8 cellular contexts compared by ENCODE assay signal in the genomic region with DNA sequence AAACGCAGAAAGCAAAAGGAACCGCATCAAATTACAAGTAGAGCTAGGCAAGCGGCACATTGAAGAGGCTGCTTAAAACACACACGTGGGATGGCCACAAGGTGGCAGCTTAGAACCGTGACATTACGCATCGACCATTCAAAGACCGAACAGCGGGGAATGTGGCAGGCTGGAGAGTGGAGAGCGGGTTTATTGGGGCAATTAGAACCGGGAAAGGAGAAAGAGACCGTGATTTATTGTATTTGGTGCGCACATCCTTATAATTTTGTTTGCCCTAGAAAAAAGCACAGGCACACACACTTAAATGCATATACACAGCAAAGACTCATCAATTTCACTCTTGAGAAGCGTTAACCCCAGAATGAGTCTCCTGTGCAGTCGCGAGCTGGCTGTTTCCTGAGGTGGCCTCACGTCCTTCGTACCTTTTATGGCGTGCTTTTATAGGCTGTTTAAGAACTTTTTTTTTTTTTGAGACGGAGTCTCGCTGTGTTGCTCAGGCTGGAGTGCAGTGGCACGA. TPM values are rescaled to one million over a fixed set of nuclear protein-coding genes. Genes with fewer than 3 reads are reported as not detected.
DNase-seq lines count a peak whose midpoint lies in the region; ATAC-seq, FAIRE-seq and TF ChIP-seq lines count a peak whose summit lies in the region.

No MANE protein-coding gene starts in this region.

- no peak for TF ChIP-seq POLR2A in gastrocnemius medialis (IDR thresholded peaks at IDR 0.05)

- no peaks in the 10 kb centered on the region for H3K9me2 ChIP-seq in hepatocyte (replicated peaks; ENCODE audit: insufficient read depth)

- H3K79me2 ChIP-seq in astrocyte (ENCODE audit: insufficient read depth, low read length) (no peaks in the 10 kb centered on the region), hepatocyte (no peaks in the 10 kb centered on the region)

- H3K27ac ChIP-seq in astrocyte (ENCODE audit: low read depth, low read length) (no peak overlapping the region), hepatocyte (peak overlapping the region; percentile 17), gastrocnemius medialis (no peak overlapping the region)

- H3K9me3 Mint-ChIP-seq in astrocyte (ENCODE audit: unreplicated experiment): no peaks in the 10 kb centered on the region

- in situ Hi-C loops in gastrocnemius medialis (cut with MboI; ENCODE audit: low sequenced_read_pairs in 4 of 4): loop anchor here in 2 of 4 donors (5.0 to 10.0 kb wide), 2 partner anchors 317 to 394 kb away; a partner anchor contains a TSS

- no peak for FAIRE-seq in astrocyte (lab: Jason Lieb, UNC)

- H3K9me3 ChIP-seq in astrocyte (ENCODE audit: insufficient read depth, low read depth, low read length) (no peaks in the 10 kb centered on the region), hepatocyte (ENCODE audit: low read depth) (no peaks in the 10 kb centered on the region), gastrocnemius medialis (no peaks in the 10 kb centered on the region)

- H3K36me3 ChIP-seq in astrocyte (ENCODE audit: insufficient read depth, low read length) (no peaks in the 10 kb centered on the region), hepatocyte (replicated peaks; ENCODE audit: insufficient read depth, low read depth) (no peaks in the 10 kb centered on the region), gastrocnemius medialis (no peaks in the 10 kb centered on the region)

- H3K27ac Mint-ChIP-seq in astrocyte (ENCODE audit: unreplicated experiment): no peak overlapping the region

- peak; percentile 87 for TF ChIP-seq CTCF in astrocyte (IDR thresholded peaks at IDR 0.05; ENCODE audit: insufficient read depth, low read depth, low read length)
- peak; percentile 87 for TF ChIP-seq CTCF in hepatocyte (IDR thresholded peaks at IDR 0.05; ENCODE audit: poor library complexity)
- TF ChIP-seq CTCF in gastrocnemius medialis (IDR thresholded peaks at IDR 0.05 in 4 of 5, conservative IDR thresholded peaks at IDR 0.05 in 1 of 5): peak; percentile 73 to 86 (median 81)

- peak overlapping the region; percentile 58 for H2AFZ ChIP-seq in astrocyte (ENCODE audit: low read depth, low read length)
- peak overlapping the region; percentile 1 for H2AFZ ChIP-seq in hepatocyte

- H3K4me3 ChIP-seq in astrocyte (ENCODE audit: insufficient read depth, low read depth, low read length): peak overlapping the region; percentile 42
- H3K4me3 ChIP-seq in hepatocyte: peak overlapping the region; percentile 14
- peak overlapping the region in 3 of 4 donors; percentile 34 to 42 (median 34) for H3K4me3 ChIP-seq in gastrocnemius medialis

- H3K27me3 Mint-ChIP-seq in astrocyte (ENCODE audit: low read depth, unreplicated experiment): no peaks in the 10 kb centered on the region

- 6% methylated on average over 22 of the region's 22 CpGs for WGBS in hepatocyte (ENCODE audit: low lambda C conversion rate, missing lambda C conversion rate)

- H3K27me3 ChIP-seq in astrocyte (ENCODE audit: insufficient read depth, low read length) (no peaks in the 10 kb centered on the region), hepatocyte (no peaks in the 10 kb centered on the region), gastrocnemius medialis (no peaks in the 10 kb centered on the region)

- H3K4me1 ChIP-seq in astrocyte (ENCODE audit: insufficient read depth, low read length): no peaks in the 10 kb centered on the region
- H3K4me1 ChIP-seq in hepatocyte (ENCODE audit: insufficient read depth): peaks cover 6% of the 10 kb centered on the region
- H3K4me1 ChIP-seq in gastrocnemius medialis: no peaks in the 10 kb centered on the region

- peaks cover 2% of the 10 kb centered on the region for H3K4me1 Mint-ChIP-seq in astrocyte (ENCODE audit: low read depth, unreplicated experiment)

- no peak overlapping the region for H3K9ac ChIP-seq in astrocyte (ENCODE audit: low read length)

- H3K4me2 ChIP-seq in astrocyte (ENCODE audit: low read length) (peak overlapping the region; percentile 84), hepatocyte (peak overlapping the region; percentile 72)

- intact Hi-C loops in Right ventricle myocardium inferior (cut with DNase I) (loop anchor here (1.0 to 5.0 kb wide), 3 partner anchors 114 to 394 kb away; a partner anchor contains a TSS), cardiac septum (cut with DNase I) (loop anchor here (1.0 to 5.0 kb wide), 2 partner anchors 314 to 391 kb away; a partner anchor contains a TSS), gastrocnemius medialis (cut with DNase I; ENCODE audit: low total_unique reads) (loop anchor here (1.0 to 10.0 kb wide), 3 partner anchors 117 to 394 kb away; a partner anchor contains a TSS)

- H4K20me1 ChIP-seq in astrocyte (ENCODE audit: insufficient read depth, low read length) (no peaks in the 10 kb centered on the region), hepatocyte (ENCODE audit: insufficient read depth, poor library complexity, severe bottlenecking) (no peaks in the 10 kb centered on the region)

- DNase-seq in Right ventricle myocardium inferior (ENCODE audit: missing footprints) (peak; percentile 78), cardiac septum (ENCODE audit: low spot score) (no peak), NCI-H1694 treated with DMSO at 0.1 percent for 48 hours (lab: John Stamatoyannopoulos, UW) (peak; percentile 80), T-helper 2 cell (peak; percentile 14 to 85 (median 43)), astrocyte (ENCODE audit: low read depth) (peak; percentile 76), hepatocyte (ENCODE audit: low spot score) (peak; percentile 93), gastrocnemius medialis (peak; percentile 61 to 62)

- no peaks in the 10 kb centered on the region for H3K36me3 Mint-ChIP-seq in astrocyte (ENCODE audit: low read depth, unreplicated experiment)

- ATAC-seq in Right ventricle myocardium inferior (peak; percentile 95), HG02973 (IDR thresholded peaks at IDR 0.05; ENCODE audit: unreplicated experiment) (peak; percentile 90), gastrocnemius medialis (peak; percentile 98)

- no peak overlapping the region for H3K4me3 Mint-ChIP-seq in astrocyte (ENCODE audit: unreplicated experiment)

RNA-seq across cellular contexts. Expression of a gene that starts 31.7 kb away (rescaled TPM):
- not detected for total RNA-seq in Right ventricle myocardium inferior
- total RNA-seq in cardiac septum: 0.13 TPM
- total RNA-seq in astrocyte: not detected in 2 replicates
- total RNA-seq in hepatocyte: 0.36 and 2.3 TPM in 2 replicates
- 0.22 TPM in 1 of 2 replicates, not detected in the other for polyA plus RNA-seq in hepatocyte
- total RNA-seq in gastrocnemius medialis: under 1 TPM in 1 of 4 donors, not detected in 3; 0.49 TPM
